Comparison of ENCODE assay signal across 13 cellular contexts in the genomic region with DNA sequence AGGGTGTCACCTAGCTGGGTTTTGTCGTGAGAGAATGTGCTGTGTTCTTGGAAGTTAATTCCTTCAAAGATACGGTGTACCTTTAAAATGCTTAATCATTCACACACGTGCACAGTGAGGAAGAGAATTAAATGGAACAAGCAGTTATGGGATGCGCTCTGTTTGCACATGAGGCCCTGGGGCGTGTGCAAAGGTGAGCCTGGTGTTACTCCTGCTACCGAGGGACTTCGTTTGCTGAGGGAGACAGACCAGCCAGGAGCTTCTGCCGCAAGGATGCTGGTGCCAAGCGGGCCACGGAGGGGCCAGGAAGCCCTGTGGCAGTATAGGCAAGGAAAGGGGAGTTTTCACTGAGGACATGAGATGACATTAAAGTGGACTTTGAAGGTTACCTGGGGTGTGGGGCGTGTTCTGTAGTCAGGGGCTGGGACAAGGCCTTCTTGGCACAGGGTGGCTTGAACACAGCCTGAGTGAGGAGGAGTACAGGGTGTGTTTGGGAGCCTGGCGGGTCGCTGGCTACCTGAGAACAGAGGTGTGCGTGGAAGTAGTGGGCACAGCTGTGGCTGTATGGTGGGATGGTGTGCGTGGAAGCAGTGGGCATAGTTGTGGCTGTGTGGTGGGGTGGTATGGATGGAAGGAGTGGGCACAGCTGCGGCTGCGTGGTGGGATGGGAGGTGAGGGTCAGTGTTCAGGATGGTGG. TPM values are rescaled to one million over a fixed set of nuclear protein-coding genes. Genes with fewer than 3 reads are reported as not detected.
DNase-seq lines count a peak whose midpoint lies in the region; ATAC-seq, FAIRE-seq and TF ChIP-seq lines count a peak whose summit lies in the region.
"Had no signal": no experiment of that assay in that cellular context is flagged by ENCODE, and none has a peak within 500 bp of the region (broad histone marks: within the 10 kb centered on the region; RNA-seq: fewer than 3 reads in every experiment).

No MANE protein-coding gene starts in this region.

- 91 to 95% methylated on average over 17 of the region's 17 CpGs for WGBS in testis, 2 donors

- H3K27ac Mint-ChIP-seq in stimulated activated naive CD8-positive, alpha-beta T cell treated with anti-CD3 and anti-CD28 coated beads, Interleukin-15, Interleukin-2, amounts not matched to agents 100 ng/mL and 50 ng/mL, for 24 hours: peak overlapping the region; percentile 88
- peak overlapping the region; percentile 98 for H3K27ac Mint-ChIP-seq in activated T-helper 17 cell treated with anti-CD3 and anti-CD28 coated beads, Interleukin-2, amount 50 U/mL, for 72 hours

- no peak for TF ChIP-seq CTCF in kidney (IDR thresholded peaks at IDR 0.05; ENCODE audit: borderline replicate concordance, extremely low read depth, insufficient read depth)
- no peak for TF ChIP-seq CTCF in testis (IDR thresholded peaks at IDR 0.05)

- intact Hi-C loops in kidney (cut with DNase I) (no loop called here), testis (cut with DNase I; ENCODE audit: low total_unique reads) (no loop called here)

- peak overlapping the region; percentile 72 for H3K4me3 Mint-ChIP-seq in stimulated activated naive CD8-positive, alpha-beta T cell treated with anti-CD3 and anti-CD28 coated beads, Interleukin-15, Interleukin-2, amounts not matched to agents 100 ng/mL and 50 ng/mL, for 24 hours
- peak overlapping the region; percentile 81 for H3K4me3 Mint-ChIP-seq in activated T-helper 17 cell treated with anti-CD3 and anti-CD28 coated beads, Interleukin-2, amount 50 U/mL, for 72 hours

- peaks cover 67% of the 10 kb centered on the region for H3K4me1 Mint-ChIP-seq in stimulated activated naive CD8-positive, alpha-beta T cell treated with anti-CD3 and anti-CD28 coated beads, Interleukin-15, Interleukin-2, amounts not matched to agents 100 ng/mL and 50 ng/mL, for 24 hours (ENCODE audit: low read depth)
- H3K4me1 Mint-ChIP-seq in activated T-helper 17 cell treated with anti-CD3 and anti-CD28 coated beads, Interleukin-2, amount 50 U/mL, for 72 hours: peaks cover 46% of the 10 kb centered on the region

- no peak for FAIRE-seq in kidney (lab: Jason Lieb, UNC)
- peak; percentile 69 for FAIRE-seq in urothelium cell line (lab: Jason Lieb, UNC)
- FAIRE-seq: D721Med had no signal

- H3K4me3 ChIP-seq in kidney (ENCODE audit: low read length in 2 of 2) (no peak overlapping the region), testis (no peak overlapping the region)

- H3K4me1 ChIP-seq in kidney (ENCODE audit: control insufficient read depth in 1 of 2, insufficient read depth in 1 of 2, low read depth in 1 of 2, low read length in 2 of 2) (peaks cover 3 to 21% of the 10 kb centered on the region in 2 donors), testis (peaks cover 10% of the 10 kb centered on the region)

- H3K36me3 Mint-ChIP-seq in stimulated activated naive CD8-positive, alpha-beta T cell treated with anti-CD3 and anti-CD28 coated beads, Interleukin-15, Interleukin-2, amounts not matched to agents 100 ng/mL and 50 ng/mL, for 24 hours (ENCODE audit: low read depth): peaks cover 24% of the 10 kb centered on the region
- peaks cover 92% of the 10 kb centered on the region for H3K36me3 Mint-ChIP-seq in activated T-helper 17 cell treated with anti-CD3 and anti-CD28 coated beads, Interleukin-2, amount 50 U/mL, for 72 hours (ENCODE audit: low read depth)

- H3K9ac ChIP-seq in kidney (ENCODE audit: low read length in 2 of 2): peak overlapping the region in 1 of 2 donors; percentile 15

- no peak for TF ChIP-seq POLR2A in testis (IDR thresholded peaks at IDR 0.05)

- H3K9me3 ChIP-seq in kidney (ENCODE audit: control insufficient read depth in 1 of 2, low read length in 2 of 2) (no peaks in the 10 kb centered on the region), testis (no peaks in the 10 kb centered on the region)

- no peaks in the 10 kb centered on the region for H3K27me3 Mint-ChIP-seq in stimulated activated naive CD8-positive, alpha-beta T cell treated with anti-CD3 and anti-CD28 coated beads, Interleukin-15, Interleukin-2, amounts not matched to agents 100 ng/mL and 50 ng/mL, for 24 hours
- no peaks in the 10 kb centered on the region for H3K27me3 Mint-ChIP-seq in activated T-helper 17 cell treated with anti-CD3 and anti-CD28 coated beads, Interleukin-2, amount 50 U/mL, for 72 hours

- no peak for DNase-seq in stimulated activated naive CD8-positive, alpha-beta T cell treated with anti-CD3 and anti-CD28 coated beads, Interleukin-15, Interleukin-2, amounts not matched to agents 100 U/mL and 50 U/mL, for 24 hours
- peak; percentile 64 for DNase-seq in kidney
- no peak for DNase-seq in urothelium cell line (ENCODE audit: low spot score)
- DNase-seq in NOMO-1 treated with DMSO at 0.1 percent for 48 hours (lab: John Stamatoyannopoulos, UW; ENCODE audit: unreplicated experiment): no peak
- DNase-seq in NAMALWA (ENCODE audit: low spot score): no peak
- no peak for DNase-seq in testis
- DNase-seq: activated effector memory CD4-positive, alpha-beta T cell treated with Interleukin-2 at 50 U/mL for 16 hours; H7; NCI-H146; right cardiac atrium had no signal

- no peaks in the 10 kb centered on the region for H3K27me3 ChIP-seq in testis

- no peaks in the 10 kb centered on the region for H3K9me3 Mint-ChIP-seq in stimulated activated naive CD8-positive, alpha-beta T cell treated with anti-CD3 and anti-CD28 coated beads, Interleukin-15, Interleukin-2, amounts not matched to agents 100 ng/mL and 50 ng/mL, for 24 hours
- no peaks in the 10 kb centered on the region for H3K9me3 Mint-ChIP-seq in activated T-helper 17 cell treated with anti-CD3 and anti-CD28 coated beads, Interleukin-2, amount 50 U/mL, for 72 hours

- no peaks in the 10 kb centered on the region for H3K36me3 ChIP-seq in kidney (ENCODE audit: control insufficient read depth in 1 of 2, insufficient read depth in 2 of 2, low read length in 2 of 2)
- H3K36me3 ChIP-seq in testis (ENCODE audit: low read depth, missing control alignments): no peaks in the 10 kb centered on the region

- H3K27ac ChIP-seq in kidney (ENCODE audit: low read depth in 2 of 2, low read length in 2 of 2) (no peak overlapping the region), testis (no peak overlapping the region)

- no peak for ATAC-seq in stimulated activated naive CD8-positive, alpha-beta T cell treated with anti-CD3 and anti-CD28 coated beads, Interleukin-15, Interleukin-2, amounts not matched to agents 100 U/mL and 50 U/mL, for 24 hours
- ATAC-seq in activated T-helper 17 cell treated with anti-CD3 and anti-CD28 coated beads, Interleukin-2, amount 50 U/mL, for 72 hours (replicated peaks): no peak
- ATAC-seq: right cardiac atrium had no signal

RNA-seq across cellular contexts. Expression of gene TBC1D22A, which starts 13.5 kb away (rescaled TPM):
- 100 to 1,000 TPM in 1 of 2 donors, 10 to 100 TPM in 1; 52.4 to 108 TPM for total RNA-seq in activated T-helper 17 cell treated with anti-CD3 and anti-CD28 coated beads, Interleukin-2, amount 50 U/mL, for 72 hours
- total RNA-seq in kidney (39.4 TPM), testis (10 to 100 TPM; 28.5 to 32.8 TPM)
- polyA plus RNA-seq in kidney (ENCODE audit: insufficient read depth, low read depth, low replicate concordance) (24.6 TPM), testis (ENCODE audit: insufficient read depth, low read depth, low replicate concordance) (16.6 TPM)

RNA-seq across cellular contexts. Expression of gene CERK, which starts 37.9 kb away (rescaled TPM):
- 100 to 1,000 TPM in 1 of 2 donors, 10 to 100 TPM in 1; 90.7 to 124 TPM for total RNA-seq in activated T-helper 17 cell treated with anti-CD3 and anti-CD28 coated beads, Interleukin-2, amount 50 U/mL, for 72 hours
- total RNA-seq in kidney (28.2 TPM), testis (10 to 100 TPM; 14.0 to 17.0 TPM)
- polyA plus RNA-seq in kidney (ENCODE audit: insufficient read depth, low read depth, low replicate concordance) (21.6 TPM), testis (ENCODE audit: insufficient read depth, low read depth, low replicate concordance) (21.3 TPM)
